ENCODE assay signal across 11 cellular contexts in genomic region chr4:180060159-180060889, GRCh38.
DNase-seq lines count a peak whose midpoint lies in the region; ATAC-seq and TF ChIP-seq lines count a peak whose summit lies in the region.
"Had no signal": no experiment of that assay in that cellular context is flagged by ENCODE, and none has a peak within 500 bp of the region (broad histone marks: within the 10 kb centered on the region; RNA-seq: fewer than 3 reads in every experiment).

No MANE protein-coding gene starts in this region.

- DNase-seq in T47D (ENCODE audit: low read depth in 1 of 2, low spot score in 1 of 2) (peak; percentile 44 to 71), breast epithelium (ENCODE audit: low spot score in 2 of 2) (no peak), NOMO-1 treated with DMSO at 0.1 percent for 48 hours (lab: John Stamatoyannopoulos, UW; ENCODE audit: unreplicated experiment) (peak; percentile 68), foreskin keratinocyte (peak in 1 of 2 donors; percentile 29), tibial nerve (ENCODE audit: low spot score in 2 of 2) (no peak), NCI-H1436 (lab: John Stamatoyannopoulos, UW) (no peak), NCI-H1436 treated with DMSO at 0.1 percent for 48 hours (lab: John Stamatoyannopoulos, UW) (no peak)
- no peak for DNase-seq in naive thymus-derived CD4-positive, alpha-beta T cell
- DNase-seq: activated CD4-positive, alpha-beta memory T cell treated with anti-CD3 and anti-CD28 coated beads, Interleukin-2, amount 10 ng/mL, durations not matched to agents 7 days and 5 days had no signal

- no peaks in the 10 kb centered on the region for H3K36me3 ChIP-seq in breast epithelium
- no peaks in the 10 kb centered on the region for H3K36me3 ChIP-seq in tibial nerve
- H3K36me3 ChIP-seq in naive thymus-derived CD4-positive, alpha-beta T cell (ENCODE audit: control insufficient read depth in 2 of 3, insufficient read depth in 3 of 3, low read length in 3 of 3): no peaks in the 10 kb centered on the region
- H3K36me3 ChIP-seq: BLaER1 treated with 17β-estradiol and CSF1 and Interleukin-3, amounts not matched to agents 10 nM and 100 nM had no signal

- no peak for TF ChIP-seq CTCF in breast epithelium (IDR thresholded peaks at IDR 0.05)
- TF ChIP-seq CTCF in foreskin keratinocyte (conservative IDR thresholded peaks at IDR 0.05): peak; percentile 44
- no peak for TF ChIP-seq CTCF in tibial nerve (IDR thresholded peaks at IDR 0.05)

- TF ChIP-seq EP300 in tibial nerve (IDR thresholded peaks at IDR 0.05): no peak

- no peak for ATAC-seq in foreskin keratinocyte
- no peak for ATAC-seq in naive thymus-derived CD4-positive, alpha-beta T cell

- no peak overlapping the region for H3K27ac Mint-ChIP-seq in naive thymus-derived CD4-positive, alpha-beta T cell
- H3K27ac Mint-ChIP-seq: activated CD4-positive, alpha-beta memory T cell treated with anti-CD3 and anti-CD28 coated beads, Interleukin-2, amount 10 ng/mL, durations not matched to agents 7 days and 5 days; memory B cell had no signal

- H3K27me3 Mint-ChIP-seq in naive thymus-derived CD4-positive, alpha-beta T cell: peaks cover 35 to 56% (median 41%) of the 10 kb centered on the region in 5 donors

- H3K36me3 Mint-ChIP-seq in naive thymus-derived CD4-positive, alpha-beta T cell: peaks cover 0 to 4% (median 0%) of the 10 kb centered on the region in 5 donors
- H3K36me3 Mint-ChIP-seq: memory B cell had no signal

- peaks cover 0 to 15% (median 10%) of the 10 kb centered on the region in 7 donors for H3K4me1 Mint-ChIP-seq in naive thymus-derived CD4-positive, alpha-beta T cell

- CTCF ChIA-PET in naive thymus-derived CD4-positive, alpha-beta T cell (lab: Charles Lee): no interaction called here

- in situ Hi-C loops in T47D (cut with HindIII; ENCODE audit: low pct_unique_long_range_greater_than_20kb, low sequenced_read_pairs): no loop called here

- TF ChIP-seq POLR2A in breast epithelium (IDR thresholded peaks at IDR 0.05): no peak
- no peak for TF ChIP-seq POLR2A in tibial nerve (IDR thresholded peaks at IDR 0.05)

- H3K4me1 ChIP-seq in breast epithelium: peaks cover 0 to 4% of the 10 kb centered on the region in 2 donors
- no peaks in the 10 kb centered on the region for H3K4me1 ChIP-seq in foreskin keratinocyte
- H3K4me1 ChIP-seq in tibial nerve: peaks cover 0 to 29% (median 0%) of the 10 kb centered on the region in 4 donors
- H3K4me1 ChIP-seq in naive thymus-derived CD4-positive, alpha-beta T cell (ENCODE audit: control insufficient read depth in 2 of 2, insufficient read depth in 2 of 2, low read length in 2 of 2): no peaks in the 10 kb centered on the region

- H3K9me3 ChIP-seq in breast epithelium (no peaks in the 10 kb centered on the region), tibial nerve (no peaks in the 10 kb centered on the region)
- no peaks in the 10 kb centered on the region for H3K9me3 ChIP-seq in naive thymus-derived CD4-positive, alpha-beta T cell (ENCODE audit: control insufficient read depth in 2 of 3, low read length in 3 of 3)

- intact Hi-C loops in breast epithelium (cut with DNase I; ENCODE audit: low total_unique reads): no loop called here
- intact Hi-C loops in naive thymus-derived CD4-positive, alpha-beta T cell (cut with micrococcal nuclease): no loop called here

- H3K27ac ChIP-seq in breast epithelium (no peak overlapping the region), foreskin keratinocyte (no peak overlapping the region), tibial nerve (no peak overlapping the region)
- no peak overlapping the region for H3K27ac ChIP-seq in naive thymus-derived CD4-positive, alpha-beta T cell (ENCODE audit: low read depth, low read length)
- H3K27ac ChIP-seq: BLaER1 treated with 17β-estradiol and CSF1 and Interleukin-3, amounts not matched to agents 10 nM and 100 nM had no signal

- H3K4me3 ChIP-seq in breast epithelium (no peak overlapping the region), tibial nerve (peak overlapping the region in 3 of 4 donors; percentile 42 to 65 (median 45))
- no peak overlapping the region for H3K4me3 ChIP-seq in naive thymus-derived CD4-positive, alpha-beta T cell (ENCODE audit: low read length)

- peaks cover 0 to 5% (median 4%) of the 10 kb centered on the region in 11 donors for H3K9me3 Mint-ChIP-seq in naive thymus-derived CD4-positive, alpha-beta T cell
- H3K9me3 Mint-ChIP-seq: activated CD4-positive, alpha-beta memory T cell treated with anti-CD3 and anti-CD28 coated beads, Interleukin-2, amount 10 ng/mL, durations not matched to agents 7 days and 5 days; memory B cell had no signal

- POLR2A ChIA-PET in naive thymus-derived CD4-positive, alpha-beta T cell (lab: Charles Lee): no interaction called here

- H3K4me3 Mint-ChIP-seq in naive thymus-derived CD4-positive, alpha-beta T cell: peak overlapping the region in 2 of 10 donors; percentile 63 to 77

- WGBS in tibial nerve, 2 donors: 19 to 25% methylated on average over 6 of the region's 6 CpGs

- H3K27me3 ChIP-seq in breast epithelium (peaks cover 0 to 61% of the 10 kb centered on the region in 2 donors), foreskin keratinocyte (peaks cover 78% of the 10 kb centered on the region), tibial nerve (peaks cover 0 to 36% of the 10 kb centered on the region in 2 donors)
- peaks cover 0 to 6% of the 10 kb centered on the region in 2 donors for H3K27me3 ChIP-seq in naive thymus-derived CD4-positive, alpha-beta T cell (ENCODE audit: control insufficient read depth in 2 of 2, insufficient read depth in 2 of 2, low read length in 2 of 2)

Comparison
In these comparisons a context has a peak if more than half of its experiments do, and no peak if none do; other contexts are left out.
1. DNase-seq: peak in T47D (2 of 2) and NOMO-1 treated with DMSO at 0.1 percent for 48 hours (single experiment); none in breast epithelium (0 of 2), tibial nerve (0 of 2), NCI-H1436 (single experiment), naive thymus-derived CD4-positive, alpha-beta T cell (0 of 9) and NCI-H1436 treated with DMSO at 0.1 percent for 48 hours (single experiment).
2. H3K4me3 ChIP-seq: peak in tibial nerve (3 of 4); none in breast epithelium (0 of 3) and naive thymus-derived CD4-positive, alpha-beta T cell (single experiment).